In genomic region chr10:1650542-1651279, GRCh38 we compare ENCODE assay signal across 20 cellular contexts.
"Had no signal": no experiment of that assay in that cellular context is flagged by ENCODE, and none has a peak within 500 bp of the region (broad histone marks: within the 10 kb centered on the region; RNA-seq: fewer than 3 reads in every experiment).

No MANE protein-coding gene starts in this region.

- H3K9me3 ChIP-seq: colonic mucosa, esophagus squamous epithelium, gastroesophageal sphincter, heart left ventricle, tibial artery had no signal

- ATAC-seq: activated CD8-positive, alpha-beta T cell treated with anti-CD3 and anti-CD28 coated beads for 36 hours; activated naive CD8-positive, alpha-beta T cell treated with anti-CD3 and anti-CD28 coated beads, Interleukin-2, amount 50 U/mL, for 24 hours; gastroesophageal sphincter; left ventricle myocardium superior had no signal

- H3K36me3 ChIP-seq: colonic mucosa, esophagus squamous epithelium, gastroesophageal sphincter, heart left ventricle, tibial artery, WERI-Rb-1 had no signal

- FAIRE-seq: islet of Langerhans, TTC549, urothelium cell line had no signal

- H3K27ac ChIP-seq: colonic mucosa, esophagus squamous epithelium, gastroesophageal sphincter, heart left ventricle, tibial artery, WERI-Rb-1 had no signal

- DNase-seq: activated CD4-positive, alpha-beta T cell treated with anti-CD3 and anti-CD28 coated beads, Interleukin-2, amount 10 ng/mL, durations not matched to agents 7 days and 5 days; activated CD4-positive, CD25-positive, alpha-beta regulatory T cell treated with anti-CD3 and anti-CD28 coated beads, Interleukin-2, amount 50 U/mL, for 72 hours; activated CD8-positive, alpha-beta T cell treated with anti-CD3 and anti-CD28 coated beads for 36 hours; activated gamma-delta T cell; activated naive CD4-positive, alpha-beta T cell treated with anti-CD3 and anti-CD28 coated beads, Interleukin-2, amount 50 U/mL, for 16 hours; activated naive CD8-positive, alpha-beta T cell treated with anti-CD3 and anti-CD28 coated beads, Interleukin-2, amount 50 U/mL, for 24 hours; colonic mucosa; esophagus squamous epithelium; heart left ventricle; left ventricle myocardium superior; occipital lobe; stimulated activated CD4-positive, alpha-beta T cell treated with anti-CD3 and anti-CD28 coated beads, Interleukin-12 subunit alpha, Interleukin-12 subunit beta, amount 100 ng/mL, for 4 hours; stimulated activated CD4-positive, alpha-beta T cell treated with anti-CD3 and anti-CD28 coated beads, Interleukin-4, amount 100 ng/mL, for 4 hours; T-helper 1 cell; WERI-Rb-1 had no signal

- H3K4me1 ChIP-seq: colonic mucosa, esophagus squamous epithelium, gastroesophageal sphincter, heart left ventricle, tibial artery had no signal

- H3K4me3 ChIP-seq: colonic mucosa, esophagus squamous epithelium, gastroesophageal sphincter, heart left ventricle, tibial artery had no signal

- H3K27me3 ChIP-seq: colonic mucosa had no signal
